ENCODE assay signal across 8 cellular contexts in genomic region chr5:56481147-56481997, GRCh38.
A peak's percentile ranks its signal among the peaks of the same experiment; 100 is the strongest.
DNase-seq lines count a peak whose midpoint lies in the region; ATAC-seq and TF ChIP-seq lines count a peak whose summit lies in the region.

No MANE protein-coding gene starts in this region.

- H3K27ac ChIP-seq in SJCRH30 (no peak overlapping the region), body of pancreas (peak overlapping the region; percentile 45 to 94 (median 89)), sigmoid colon (peak overlapping the region; percentile 81 to 89 (median 84))

- H3K9me3 ChIP-seq in SJCRH30 (replicated peaks) (no peaks in the 10 kb centered on the region), body of pancreas (no peaks in the 10 kb centered on the region), iPS-15b (ENCODE audit: control insufficient read depth, insufficient read depth, low read length) (no peaks in the 10 kb centered on the region), sigmoid colon (no peaks in the 10 kb centered on the region)

- DNase-seq in AG09319 (ENCODE audit: extremely low read depth, low read depth) (no peak), SJCRH30 (peak; percentile 11 to 35), body of pancreas (peak; percentile 42 to 57 (median 51)), sigmoid colon (peak; percentile 76), A172 (ENCODE audit: low spot score) (no peak), KG1 (lab: John Stamatoyannopoulos, UW) (no peak)

- TF ChIP-seq POLR2A in body of pancreas (IDR thresholded peaks at IDR 0.05): peak in 2 of 3 donors; percentile 28 to 30
- no peak for TF ChIP-seq POLR2A in sigmoid colon (IDR thresholded peaks at IDR 0.05)

- WGBS in body of pancreas, 2 donors: 1 to 3% methylated on average over 24 to 44 of the region's 44 CpGs
- 3% methylated on average over 44 of the region's 44 CpGs for WGBS in sigmoid colon, 2 donors

- TF ChIP-seq CTCF in AG09319 (IDR thresholded peaks at IDR 0.05; ENCODE audit: low read depth, low read length): peak; percentile 36
- peak in 3 of 7 experiments; percentile 13 to 20 (median 16) for TF ChIP-seq CTCF in body of pancreas (IDR thresholded peaks at IDR 0.05)
- no peak for TF ChIP-seq CTCF in sigmoid colon (IDR thresholded peaks at IDR 0.05)

- H3K4me3 ChIP-seq in SJCRH30 (peak overlapping the region; percentile 61), body of pancreas (peak overlapping the region; percentile 20 to 46), iPS-15b (ENCODE audit: low read depth, low read length) (peak overlapping the region; percentile 57), sigmoid colon (peak overlapping the region; percentile 47 to 77 (median 74))

- H3K9ac ChIP-seq in iPS-15b (ENCODE audit: low read depth, low read length): no peak overlapping the region

- H3K36me3 ChIP-seq in SJCRH30 (no peaks in the 10 kb centered on the region), body of pancreas (replicated peaks in 1 of 2; ENCODE audit: insufficient read depth in 1 of 2, low read depth in 2 of 2) (no peaks in the 10 kb centered on the region), iPS-15b (ENCODE audit: control insufficient read depth, insufficient read depth, low read length) (no peaks in the 10 kb centered on the region), sigmoid colon (no peaks in the 10 kb centered on the region)

- TF ChIP-seq EP300 in sigmoid colon (IDR thresholded peaks at IDR 0.05): no peak

- 0 out of 2 replicates have a peak, but pooled peaks cover 3% of the 10 kb centered on the region for H3K4me1 ChIP-seq in SJCRH30
- H3K4me1 ChIP-seq in body of pancreas: peaks cover 41% of the 10 kb centered on the region
- H3K4me1 ChIP-seq in iPS-15b (ENCODE audit: control insufficient read depth, insufficient read depth, low read length): peaks cover 7% of the 10 kb centered on the region
- H3K4me1 ChIP-seq in sigmoid colon: peaks cover 0 to 24% (median 9%) of the 10 kb centered on the region in 4 donors

- ATAC-seq in GM21529 (IDR thresholded peaks at IDR 0.05; ENCODE audit: unreplicated experiment) (peak; percentile 47), body of pancreas (peak; percentile 51)

- H3K27me3 ChIP-seq in SJCRH30 (no peaks in the 10 kb centered on the region), body of pancreas (no peaks in the 10 kb centered on the region), iPS-15b (ENCODE audit: control insufficient read depth, insufficient read depth, low read length) (peaks cover 44% of the 10 kb centered on the region), sigmoid colon (no peaks in the 10 kb centered on the region)

- intact Hi-C loops in body of pancreas (cut with DNase I): no loop called here
- intact Hi-C loops in sigmoid colon (cut with DNase I): loop anchor here (10.0 kb wide), 1 partner anchor 333 kb away; the partner anchor contains the start of gene MAP3K1

Comparison
In these comparisons a context has a peak if more than half of its experiments do, and no peak if none do; other contexts are left out.
1. DNase-seq: peak in SJCRH30 (2 of 2), body of pancreas (4 of 4) and sigmoid colon (single experiment); none in AG09319 (single experiment), A172 (single experiment) and KG1 (single experiment).
2. POLR2A ChIP-seq: peak in body of pancreas (2 of 3); none in sigmoid colon (0 of 2).
3. Peak in every context shown above with its lines, with median percentiles within 50 percentile points of each other: H3K4me3 ChIP-seq.